Comparison of ENCODE assay signal across 9 cellular contexts in genomic region chr2:132670104-132670960, GRCh38. TPM values are rescaled to one million over a fixed set of nuclear protein-coding genes. Genes with fewer than 3 reads are reported as not detected.
DNase-seq lines count a peak whose midpoint lies in the region; ATAC-seq, FAIRE-seq and TF ChIP-seq lines count a peak whose summit lies in the region.
"Had no signal": no experiment of that assay in that cellular context is flagged by ENCODE, and none has a peak within 500 bp of the region (broad histone marks: within the 10 kb centered on the region; RNA-seq: fewer than 3 reads in every experiment).

A gene with protein sequence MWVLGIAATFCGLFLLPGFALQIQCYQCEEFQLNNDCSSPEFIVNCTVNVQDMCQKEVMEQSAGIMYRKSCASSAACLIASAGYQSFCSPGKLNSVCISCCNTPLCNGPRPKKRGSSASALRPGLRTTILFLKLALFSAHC (minus strand): TSS chr2:132670205. CDS start chr2:132669932, 273 bp downstream.

- peak; percentile 38 for DNase-seq in H54 (ENCODE audit: insufficient read length, low spot score)
- DNase-seq in SJSA1 (ENCODE audit: low read depth in 1 of 2, low spot score in 2 of 2) = peak; percentile 64 to 70
- DNase-seq in Right ventricle myocardium superior = peak; percentile 42
- DNase-seq in posterior cingulate gyrus = peak; percentile 18 to 90 (median 41)
- no peak for DNase-seq in GDM1 (lab: John Stamatoyannopoulos, UW)
- no peak for DNase-seq in NCI-H2171 (lab: John Stamatoyannopoulos, UW)
- DNase-seq in pons (ENCODE audit: low spot score) = no peak
- DNase-seq: naive B cell had no signal

- intact Hi-C loops in Right ventricle myocardium superior (cut with DNase I) (no loop called here), posterior cingulate gyrus (cut with DNase I) (loop anchor here (10.0 kb wide), 1 partner anchor 894 kb away; the partner anchor contains the start of gene NCKAP5)

- H3K36me3 ChIP-seq in SJSA1 = peaks cover 43% of the 10 kb centered on the region

- peak within 1 kb of the TSS; percentile 54 for H3K27ac ChIP-seq in SJSA1

- no peak for TF ChIP-seq POLR2A in H54 (IDR thresholded peaks at IDR 0.05; ENCODE audit: low read depth, low read length)

- H3K4me1 ChIP-seq in SJSA1 (replicated peaks) = peaks cover 35% of the 10 kb centered on the region

- no peaks in the 10 kb centered on the region for H3K9me3 ChIP-seq in SJSA1 (replicated peaks)

- no peaks in the 10 kb centered on the region for H3K27me3 ChIP-seq in SJSA1 (replicated peaks)

- peak within 1 kb of the TSS; percentile 55 for H3K4me3 ChIP-seq in SJSA1

- ATAC-seq in Right ventricle myocardium superior (ENCODE audit: poor library complexity) = peak; percentile 71
- no peak for ATAC-seq in HG03280 (IDR thresholded peaks at IDR 0.05; ENCODE audit: unreplicated experiment)

- FAIRE-seq in H54 (lab: Jason Lieb, UNC) = no peak

RNA-seq across cellular contexts. Expression of the gene that starts here (rescaled TPM):
- 75.9 and 91.4 TPM in 2 replicates for total RNA-seq in SJSA1 (2014; rRNA removed; shearing (Covaris generic))
- total RNA-seq in Right ventricle myocardium superior = not detected

Comparison
In these comparisons a context has a peak if more than half of its experiments do, and no peak if none do; other contexts are left out.
1. RNA of the gene that starts here (total RNA-seq): 75.9 to 91.4 TPM in SJSA1; not detected in Right ventricle myocardium superior (single experiment); every median in the first group is over 10 times any median in the second.
2. Peak in DNase-seq and ATAC-seq in Right ventricle myocardium superior; RNA of the gene not detected or under 1 TPM.
3. DNase-seq: peak in H54 (single experiment), SJSA1 (2 of 2) and posterior cingulate gyrus (10 of 10); none in GDM1 (single experiment), NCI-H2171 (single experiment) and pons (single experiment).